14 cellular contexts compared by ENCODE assay signal in genomic region chr16:53429221-53429943, GRCh38. TPM values are rescaled to one million over a fixed set of nuclear protein-coding genes. Genes with fewer than 3 reads are reported as not detected.
A peak's percentile ranks its signal among the peaks of the same experiment; 100 is the strongest.
DNase-seq lines count a peak whose midpoint lies in the region; ATAC-seq and TF ChIP-seq lines count a peak whose summit lies in the region.
"Had no signal": no experiment of that assay in that cellular context is flagged by ENCODE, and none has a peak within 500 bp of the region (broad histone marks: within the 10 kb centered on the region; RNA-seq: fewer than 3 reads in every experiment).

No MANE protein-coding gene starts in this region.

- DNase-seq in Daoy (ENCODE audit: low read depth), result peak; percentile 6
- DNase-seq in NCI-H1105 treated with DMSO at 0.1 percent for 48 hours (lab: John Stamatoyannopoulos, UW), result peak; percentile 39
- DNase-seq in cardiac fibroblast (ENCODE audit: low read depth in 2 of 2), result peak; percentile 64 to 77
- DNase-seq in omental fat pad (ENCODE audit: low spot score), result no peak
- DNase-seq in NCI-H526 (lab: John Stamatoyannopoulos, UW), result no peak
- DNase-seq in right cardiac atrium, result no peak
- DNase-seq: activated CD4-positive, alpha-beta T cell treated with anti-CD3 and anti-CD28 coated beads for 36 hours; activated naive CD4-positive, alpha-beta T cell treated with anti-CD3 and anti-CD28 coated beads, Interleukin-2, amount 10 ng/mL, durations not matched to agents 7 days and 5 days; endodermal cell; NCI-H1417 treated with DMSO at 0.1 percent for 48 hours; ovary; upper lobe of left lung had no signal

- ATAC-seq in omental fat pad (ENCODE audit: low FRiP score), result peak; percentile 22
- no peak for ATAC-seq in GM19397 (IDR thresholded peaks at IDR 0.05; ENCODE audit: unreplicated experiment)
- ATAC-seq in right cardiac atrium, result no peak
- ATAC-seq in HG03354 (IDR thresholded peaks at IDR 0.05; ENCODE audit: poor library complexity, severe bottlenecking, unreplicated experiment), result no peak
- ATAC-seq: activated CD4-positive, alpha-beta T cell treated with anti-CD3 and anti-CD28 coated beads for 36 hours had no signal

- intact Hi-C loops in right cardiac atrium (cut with DNase I), result no loop called here

- 68% methylated on average over 4 of the region's 4 CpGs for WGBS in right cardiac atrium

- no peaks in the 10 kb centered on the region for H3K9me3 ChIP-seq in right cardiac atrium (ENCODE audit: control insufficient read depth, low read length)

- H3K27me3 ChIP-seq in right cardiac atrium (ENCODE audit: control insufficient read depth, insufficient read depth), result no peaks in the 10 kb centered on the region
- H3K27me3 ChIP-seq: ovary, upper lobe of left lung had no signal

- no peak overlapping the region for H3K27ac ChIP-seq in right cardiac atrium (ENCODE audit: low read length)
- H3K27ac ChIP-seq: ovary, upper lobe of left lung had no signal

- TF ChIP-seq CTCF in cardiac fibroblast (IDR thresholded peaks at IDR 0.05; ENCODE audit: low read depth, low read length) (no peak), omental fat pad (IDR thresholded peaks at IDR 0.05) (no peak)

- no peaks in the 10 kb centered on the region for H3K4me1 ChIP-seq in right cardiac atrium (ENCODE audit: control insufficient read depth, insufficient read depth, low read length)
- H3K4me1 ChIP-seq: upper lobe of left lung had no signal

- no peak overlapping the region for H3K4me3 ChIP-seq in cardiac fibroblast (replicated peaks in 1 of 2; ENCODE audit: low read depth in 2 of 2, low read length in 2 of 2)
- H3K4me3 ChIP-seq in right cardiac atrium (ENCODE audit: low read length), result no peak overlapping the region
- H3K4me3 ChIP-seq: ovary, upper lobe of left lung had no signal

RNA-seq across cellular contexts. Expression of gene RBL2, which starts 4.9 kb away (rescaled TPM):
- 13.8 and 16.0 TPM in 2 replicates for total RNA-seq in Daoy (2014; rRNA removed; shearing (Covaris generic))
- total RNA-seq in omental fat pad, result 10 to 100 TPM; 54.4 to 97.4 (median 80.1) TPM
- 10 to 100 TPM; 43.1 to 47.4 (median 45.4) TPM for total RNA-seq in right cardiac atrium
- polyA plus RNA-seq in right cardiac atrium, result 26.2 TPM

Comparison
In these comparisons a context has a peak if more than half of its experiments do, and no peak if none do; other contexts are left out.
1. DNase-seq: peak in Daoy (single experiment), NCI-H1105 treated with DMSO at 0.1 percent for 48 hours (single experiment) and cardiac fibroblast (2 of 2); none in omental fat pad (single experiment), NCI-H526 (0 of 2) and right cardiac atrium (0 of 3).